ENCODE assay signal across 25 cellular contexts in genomic region chr12:5960783-5961182, GRCh38. TPM values are rescaled to one million over a fixed set of nuclear protein-coding genes. Genes with fewer than 3 reads are reported as not detected.
DNase-seq lines count a peak whose midpoint lies in the region; ATAC-seq, FAIRE-seq and TF ChIP-seq lines count a peak whose summit lies in the region.
"Had no signal": no experiment of that assay in that cellular context is flagged by ENCODE, and none has a peak within 500 bp of the region (broad histone marks: within the 10 kb centered on the region; RNA-seq: fewer than 3 reads in every experiment).

No MANE protein-coding gene starts in this region.

- H3K4ac ChIP-seq in mesendoderm (ENCODE audit: low read depth, low read length), result no peak overlapping the region

- intact Hi-C loops in activated CD4-positive, alpha-beta memory T cell treated with anti-CD3 and anti-CD28 coated beads for 36 hours (cut with micrococcal nuclease), result no loop called here

- no peaks in the 10 kb centered on the region for H3K27me3 ChIP-seq in endodermal cell (ENCODE audit: control insufficient read depth, insufficient read depth, low read length, poor library complexity, severe bottlenecking)
- no peaks in the 10 kb centered on the region for H3K27me3 ChIP-seq in mesendoderm (ENCODE audit: insufficient read depth, low read length, poor library complexity)
- H3K27me3 ChIP-seq: SJCRH30 had no signal

- H3K79me1 ChIP-seq in mesendoderm (ENCODE audit: low read length), result no peaks in the 10 kb centered on the region

- no peak overlapping the region for H3K23ac ChIP-seq in mesendoderm (ENCODE audit: low read length)

- TF ChIP-seq CTCF in endodermal cell (conservative IDR thresholded peaks at IDR 0.05), result no peak

- peaks cover 65% of the 10 kb centered on the region for H3K36me3 Mint-ChIP-seq in endodermal cell (ENCODE audit: low read depth)
- H3K36me3 Mint-ChIP-seq in activated CD4-positive, alpha-beta memory T cell treated with anti-CD3 and anti-CD28 coated beads for 36 hours, result no peaks in the 10 kb centered on the region

- H3K4me2 ChIP-seq in mesendoderm (ENCODE audit: low read length), result no peak overlapping the region
- H3K4me2 ChIP-seq: PC-9 had no signal

- 86 to 89% methylated on average over 2 to 4 of the region's 4 CpGs for WGBS in endodermal cell (ENCODE audit: insufficient coverage in 1 of 2, insufficient read length in 1 of 2), 2 experiments
- no CpG with 5 or more reads among the region's 4 CpGs for WGBS in mesendoderm (ENCODE audit: extremely low coverage, insufficient coverage, low lambda C conversion rate)

- H3K4me3 ChIP-seq in endodermal cell (ENCODE audit: low read length) (no peak overlapping the region), mesendoderm (ENCODE audit: low read length) (no peak overlapping the region)
- H3K4me3 ChIP-seq: GM23248, PC-9, SJCRH30 had no signal

- H3K4me3 Mint-ChIP-seq in endodermal cell, result no peak overlapping the region
- H3K4me3 Mint-ChIP-seq in activated CD4-positive, alpha-beta memory T cell treated with anti-CD3 and anti-CD28 coated beads for 36 hours, result no peak overlapping the region

- H3K4me1 Mint-ChIP-seq in endodermal cell, result peaks cover 17% of the 10 kb centered on the region
- no peaks in the 10 kb centered on the region for H3K4me1 Mint-ChIP-seq in activated CD4-positive, alpha-beta memory T cell treated with anti-CD3 and anti-CD28 coated beads for 36 hours (ENCODE audit: low read depth)

- no peak overlapping the region for H2BK120ac ChIP-seq in mesendoderm (ENCODE audit: low read depth, low read length)

- H3K4me1 ChIP-seq in endodermal cell (ENCODE audit: control insufficient read depth, insufficient read depth, low read length), result no peaks in the 10 kb centered on the region
- peaks cover 13% of the 10 kb centered on the region for H3K4me1 ChIP-seq in mesendoderm (ENCODE audit: control insufficient read depth, low read depth, low read length)
- H3K4me1 ChIP-seq: SJCRH30 had no signal

- H3K9me3 ChIP-seq in endodermal cell (ENCODE audit: control insufficient read depth, low read length), result peaks cover 3% of the 10 kb centered on the region
- H3K9me3 ChIP-seq: SJCRH30 had no signal

- no peak overlapping the region for H4K8ac ChIP-seq in mesendoderm (ENCODE audit: low read depth, low read length)

- no peak for ATAC-seq in HG02852 (IDR thresholded peaks at IDR 0.05; ENCODE audit: unreplicated experiment)
- ATAC-seq: Right ventricle myocardium inferior, SK-N-SH treated with all-trans-retinoic acid at 6 μM for 48 hours had no signal

- no peaks in the 10 kb centered on the region for H3K27me3 Mint-ChIP-seq in endodermal cell (ENCODE audit: insufficient read depth)
- H3K27me3 Mint-ChIP-seq in activated CD4-positive, alpha-beta memory T cell treated with anti-CD3 and anti-CD28 coated beads for 36 hours, result peaks cover 5% of the 10 kb centered on the region

- POLR2A ChIA-PET in activated CD4-positive, alpha-beta memory T cell treated with anti-CD3 and anti-CD28 coated beads for 36 hours (lab: Charles Lee), result no interaction called here

- DNase-seq in NCI-H82 (lab: John Stamatoyannopoulos, UW) (peak; percentile 53), NCI-H82 treated with DMSO at 0.1 percent for 48 hours (lab: John Stamatoyannopoulos, UW; ENCODE audit: unreplicated experiment) (no peak), HTR-8/SVneo (ENCODE audit: insufficient read length, low spot score) (no peak), endodermal cell (peak; percentile 83), mesendoderm (peak; percentile 42), occipital lobe (lab: John Stamatoyannopoulos, UW) (no peak)
- DNase-seq in activated CD4-positive, alpha-beta memory T cell treated with anti-CD3 and anti-CD28 coated beads for 36 hours, result no peak
- DNase-seq: Calu3, DMS79 treated with DMSO at 0.1 percent for 48 hours, GM23248, HCEC 1CT, KBM-7, MV-4-11, NCI-H1105, NCI-H1694, NCI-H2029 treated with DMSO at 0.1 percent for 48 hours, NCI-H345, NCI-H774, SJCRH30 had no signal

- H3K9ac ChIP-seq in endodermal cell (ENCODE audit: extremely low read depth, low read length, poor library complexity, severe bottlenecking) (no peak overlapping the region), mesendoderm (ENCODE audit: low read length) (no peak overlapping the region)
- H3K9ac ChIP-seq: GM23248 had no signal

- no peaks in the 10 kb centered on the region for H3K79me2 ChIP-seq in mesendoderm (ENCODE audit: control insufficient read depth, insufficient read depth, low read length)

- no peak overlapping the region for H2AK5ac ChIP-seq in mesendoderm (ENCODE audit: low read length)

- H3K36me3 ChIP-seq in endodermal cell (ENCODE audit: control insufficient read depth, insufficient read depth, low read length), result peaks cover 9% of the 10 kb centered on the region
- no peaks in the 10 kb centered on the region for H3K36me3 ChIP-seq in mesendoderm (ENCODE audit: control insufficient read depth, insufficient read depth, low read length)
- H3K36me3 ChIP-seq: SJCRH30 had no signal

- no peak overlapping the region for H3K56ac ChIP-seq in mesendoderm (ENCODE audit: low read length)

- H3K27ac Mint-ChIP-seq in endodermal cell, result no peak overlapping the region
- H3K27ac Mint-ChIP-seq in activated CD4-positive, alpha-beta memory T cell treated with anti-CD3 and anti-CD28 coated beads for 36 hours, result no peak overlapping the region

- no peak overlapping the region for H2BK5ac ChIP-seq in mesendoderm (ENCODE audit: low read length)

- H2BK15ac ChIP-seq in mesendoderm (replicated peaks; ENCODE audit: low read depth), result no peak overlapping the region

- H4K5ac ChIP-seq in mesendoderm (ENCODE audit: low read length), result no peak overlapping the region

- H3K9me3 Mint-ChIP-seq in endodermal cell, result no peaks in the 10 kb centered on the region
- H3K9me3 Mint-ChIP-seq in activated CD4-positive, alpha-beta memory T cell treated with anti-CD3 and anti-CD28 coated beads for 36 hours, result peaks cover 3% of the 10 kb centered on the region

- H3K27ac ChIP-seq in endodermal cell (ENCODE audit: low read depth, low read length) (no peak overlapping the region), mesendoderm (ENCODE audit: low read depth, low read length) (no peak overlapping the region)
- H3K27ac ChIP-seq: GM23248, PC-9, SJCRH30 had no signal

- H3K18ac ChIP-seq in mesendoderm (ENCODE audit: low read length), result no peak overlapping the region

- FAIRE-seq in HTR-8/SVneo (lab: Jason Lieb, UNC), result peak; percentile 44
- FAIRE-seq: GM12892 had no signal

- CTCF ChIA-PET in activated CD4-positive, alpha-beta memory T cell treated with anti-CD3 and anti-CD28 coated beads for 36 hours (lab: Charles Lee), result interaction anchor here (1.1 kb wide), 1 partner anchor 28 kb away, joined by 4 read pairs; no protein-coding TSS in a partner anchor

RNA-seq across cellular contexts. Expression of gene ANO2, which starts 15.7 kb away (rescaled TPM):
- total RNA-seq in endodermal cell (10 to 100 TPM; 14.3 to 28.5 TPM), occipital lobe (3.6 TPM)
- 4.3 TPM for polyA plus RNA-seq in endodermal cell (2013, experiment 1 of 2)
- 5.0 TPM for polyA plus RNA-seq in endodermal cell (2013, experiment 2 of 2)
- polyA plus RNA-seq in mesendoderm (2013, experiment 1 of 2), result 2.2 TPM
- polyA plus RNA-seq in mesendoderm (2013, experiment 2 of 2), result 2.4 TPM
- not detected for total RNA-seq in activated CD4-positive, alpha-beta memory T cell treated with anti-CD3 and anti-CD28 coated beads for 36 hours
- total RNA-seq: Calu3, GM23248, MCF 10A, PC-9 had no signal
- polyA plus RNA-seq: GM23248 had no signal

Comparison
In these comparisons a context has a peak if more than half of its experiments do, and no peak if none do; other contexts are left out.
1. DNase-seq: peak in NCI-H82 (single experiment), endodermal cell (single experiment) and mesendoderm (single experiment); none in NCI-H82 treated with DMSO at 0.1 percent for 48 hours (single experiment), HTR-8/SVneo (single experiment), occipital lobe (single experiment) and activated CD4-positive, alpha-beta memory T cell treated with anti-CD3 and anti-CD28 coated beads for 36 hours (single experiment).